Comparison of ENCODE assay signal across 15 cellular contexts in genomic region chr6:134722996-134723871, GRCh38.
DNase-seq lines count a peak whose midpoint lies in the region; ATAC-seq and TF ChIP-seq lines count a peak whose summit lies in the region.
"Had no signal": no experiment of that assay in that cellular context is flagged by ENCODE, and none has a peak within 500 bp of the region (broad histone marks: within the 10 kb centered on the region; RNA-seq: fewer than 3 reads in every experiment).

No MANE protein-coding gene starts in this region.

- H3K27me3 ChIP-seq in suprapubic skin, result no peaks in the 10 kb centered on the region
- H3K27me3 ChIP-seq in CD4-positive, alpha-beta T cell (ENCODE audit: control insufficient read depth, insufficient read depth, low read length), result no peaks in the 10 kb centered on the region
- H3K27me3 ChIP-seq: upper lobe of right lung had no signal

- H3K36me3 ChIP-seq in SK-N-MC (ENCODE audit: insufficient read depth, low read length) (no peaks in the 10 kb centered on the region), suprapubic skin (no peaks in the 10 kb centered on the region)
- H3K36me3 ChIP-seq: upper lobe of right lung had no signal

- H3K27ac Mint-ChIP-seq in CD4-positive, alpha-beta T cell, result no peak overlapping the region
- H3K27ac Mint-ChIP-seq: CD8-positive, alpha-beta memory T cell had no signal

- H3K9me3 ChIP-seq in SK-N-MC (ENCODE audit: low read depth, low read length) (no peaks in the 10 kb centered on the region), suprapubic skin (no peaks in the 10 kb centered on the region)
- H3K9me3 ChIP-seq in CD4-positive, alpha-beta T cell (ENCODE audit: control insufficient read depth, low read length), result no peaks in the 10 kb centered on the region
- H3K9me3 ChIP-seq: upper lobe of right lung had no signal

- 69% methylated on average over 3 of the region's 3 CpGs for WGBS in suprapubic skin

- ATAC-seq in GM21825 (IDR thresholded peaks at IDR 0.05; ENCODE audit: unreplicated experiment) (no peak), GM21360 (IDR thresholded peaks at IDR 0.05; ENCODE audit: unreplicated experiment) (no peak), GM21576 (IDR thresholded peaks at IDR 0.05; ENCODE audit: unreplicated experiment) (no peak)
- ATAC-seq in CD4-positive, alpha-beta T cell (ENCODE audit: poor library complexity), result no peak
- ATAC-seq: left cardiac atrium, upper lobe of right lung had no signal

- TF ChIP-seq POLR2A in suprapubic skin (IDR thresholded peaks at IDR 0.05), result no peak

- POLR2A ChIA-PET in CD4-positive, alpha-beta T cell (lab: Charles Lee), result no interaction called here

- intact Hi-C loops in CD4-positive, alpha-beta T cell (cut with DNase I, micrococcal nuclease), result no loop called here

- H3K36me3 Mint-ChIP-seq in CD4-positive, alpha-beta T cell (ENCODE audit: low read depth), result no peaks in the 10 kb centered on the region
- H3K36me3 Mint-ChIP-seq: CD8-positive, alpha-beta memory T cell had no signal

- peak overlapping the region; percentile 73 for H3K9ac ChIP-seq in SK-N-MC (ENCODE audit: insufficient read length)

- no peak overlapping the region for H3K4me3 ChIP-seq in HFF-Myc (replicated peaks; ENCODE audit: low read depth, low read length)
- H3K4me3 ChIP-seq in SK-N-MC, result peak overlapping the region; percentile 69
- no peak overlapping the region for H3K4me3 ChIP-seq in foreskin fibroblast (ENCODE audit: low read depth in 1 of 2, low read length in 2 of 2)
- H3K4me3 ChIP-seq in suprapubic skin, result no peak overlapping the region
- H3K4me3 ChIP-seq: upper lobe of right lung had no signal

- peaks cover 18% of the 10 kb centered on the region for H3K27me3 Mint-ChIP-seq in CD4-positive, alpha-beta T cell

- CTCF ChIA-PET in CD4-positive, alpha-beta T cell (lab: Charles Lee), result no interaction called here

- no peaks in the 10 kb centered on the region for H3K4me1 Mint-ChIP-seq in CD4-positive, alpha-beta T cell (ENCODE audit: low read depth)
- H3K4me1 Mint-ChIP-seq: CD8-positive, alpha-beta memory T cell had no signal

- DNase-seq in HFF-Myc (ENCODE audit: extremely low read depth, low read depth) (peak; percentile 38), SK-N-MC (ENCODE audit: low read depth, low spot score) (no peak), foreskin fibroblast (peak; percentile 59 to 87), suprapubic skin (ENCODE audit: low spot score in 2 of 2) (no peak)
- DNase-seq in CD4-positive, alpha-beta T cell, result no peak
- DNase-seq: activated naive CD4-positive, alpha-beta T cell; CD8-positive, alpha-beta memory T cell; effector memory CD4-positive, alpha-beta T cell; GDM1; left cardiac atrium; stimulated activated CD4-positive, alpha-beta T cell treated with anti-CD3 and anti-CD28 coated beads, Interleukin-2, amount 100 ng/mL, for 24 hours; upper lobe of right lung had no signal

- no peaks in the 10 kb centered on the region for H3K9me3 Mint-ChIP-seq in CD4-positive, alpha-beta T cell
- H3K9me3 Mint-ChIP-seq: CD8-positive, alpha-beta memory T cell had no signal

- H3K4me1 ChIP-seq in suprapubic skin, result peaks cover 50% of the 10 kb centered on the region

- TF ChIP-seq EP300 in suprapubic skin (IDR thresholded peaks at IDR 0.05), result no peak

- H3K4me3 Mint-ChIP-seq in CD4-positive, alpha-beta T cell, result no peak overlapping the region
- H3K4me3 Mint-ChIP-seq: CD8-positive, alpha-beta memory T cell had no signal

- peak overlapping the region; percentile 99 for H3K27ac ChIP-seq in SK-N-MC
- peak overlapping the region; percentile 46 for H3K27ac ChIP-seq in suprapubic skin
- no peak overlapping the region for H3K27ac ChIP-seq in CD4-positive, alpha-beta T cell (ENCODE audit: low read depth, low read length)

- TF ChIP-seq CTCF in HFF-Myc (IDR thresholded peaks at IDR 0.05; ENCODE audit: low read depth, low read length, missing control alignments) (no peak), foreskin fibroblast (IDR thresholded peaks at IDR 0.05; ENCODE audit: low read depth, low read length) (no peak), suprapubic skin (IDR thresholded peaks at IDR 0.05) (no peak)
- TF ChIP-seq CTCF in CD4-positive, alpha-beta T cell (IDR thresholded peaks at IDR 0.05), result no peak

Comparison
In these comparisons a context has a peak if more than half of its experiments do, and no peak if none do; other contexts are left out.
1. DNase-seq: peak in HFF-Myc (single experiment) and foreskin fibroblast (2 of 2); none in SK-N-MC (single experiment), suprapubic skin (0 of 2) and CD4-positive, alpha-beta T cell (0 of 10).